19 cellular contexts compared by ENCODE assay signal in genomic region chr1:185355947-185356346, GRCh38. TPM values are rescaled to one million over a fixed set of nuclear protein-coding genes. Genes with fewer than 3 reads are reported as not detected.
A peak's percentile ranks its signal among the peaks of the same experiment; 100 is the strongest.
DNase-seq lines count a peak whose midpoint lies in the region; ATAC-seq, FAIRE-seq and TF ChIP-seq lines count a peak whose summit lies in the region.
"Had no signal": no experiment of that assay in that cellular context is flagged by ENCODE, and none has a peak within 500 bp of the region (broad histone marks: within the 10 kb centered on the region; RNA-seq: fewer than 3 reads in every experiment).

No MANE protein-coding gene starts in this region.

- POLR2A ChIA-PET in K562 (lab: Yijun Ruan, JAX), result no interaction called here

- 0 out of 2 replicates have a peak overlapping the region, but pooled peaks have one; percentile 3 for H2AFZ ChIP-seq in K562 (ENCODE audit: low read depth, low read length)
- H2AFZ ChIP-seq: GM23248 had no signal

- no peak overlapping the region for H3K27ac ChIP-seq in K562 (ENCODE audit: extremely low read depth, low read depth, low read length)
- H3K27ac ChIP-seq: GM23248, HL-60 had no signal

- H3K27me3 ChIP-seq in K562 (ENCODE audit: control insufficient read depth in 2 of 2, insufficient read depth in 2 of 2, low read length in 2 of 2), result peaks cover 0 to 4% of the 10 kb centered on the region in 2 experiments; a peak in 1 of 5 replicates
- H3K27me3 ChIP-seq: BE2C had no signal

- H3K4me3 ChIP-seq in K562, result no peak overlapping the region
- H3K4me3 ChIP-seq: GM23248 had no signal

- FAIRE-seq in K562 (lab: Jason Lieb, UNC), result no peak
- FAIRE-seq: GM12892, GM18507, H54 had no signal

- TF ChIP-seq RAD21 in K562 (CRISPR knock-in tag; conservative IDR thresholded peaks at IDR 0.05 in 1 of 2, IDR thresholded peaks at IDR 0.05 in 1 of 2), result no peak

- H3K9me1 ChIP-seq in K562 (ENCODE audit: control insufficient read depth, insufficient read depth, low read length), result no peaks in the 10 kb centered on the region

- CTCF ChIA-PET in K562 (lab: Yijun Ruan, JAX; ENCODE audit: low intra/inter-chr PET ratio), result interaction anchor here (0.6 kb wide), 1 partner anchor 44 kb away, joined by 3 read pairs; no protein-coding TSS in a partner anchor

- H4K20me1 ChIP-seq in K562 (replicated peaks; ENCODE audit: control insufficient read depth, insufficient read depth, low read length), result no peaks in the 10 kb centered on the region

- no peak for ATAC-seq in K562
- ATAC-seq in sciatic nerve, result no peak
- no peak for ATAC-seq in HG02840 (IDR thresholded peaks at IDR 0.05; ENCODE audit: low FRiP score, unreplicated experiment)

- no peak for TF ChIP-seq POLR2A in K562 (conservative IDR thresholded peaks at IDR 0.05)

- intact Hi-C loops in K562 (cut with micrococcal nuclease), result no loop called here
- intact Hi-C loops in sciatic nerve (cut with DNase I), result no loop called here

- H3K9ac ChIP-seq in K562 (ENCODE audit: insufficient read depth in 1 of 2, low read depth in 2 of 2, low read length in 2 of 2), result no peak overlapping the region
- H3K9ac ChIP-seq: GM23248 had no signal

- in situ Hi-C loops in K562 (cut with MboI), result no loop called here

- DNase-seq in EH (ENCODE audit: low read depth) (peak; percentile 4), LHCN-M2 (ENCODE audit: low read depth) (peak; percentile 6), K562 (ENCODE audit: extremely low read depth in 1 of 4, low spot score in 3 of 4) (no peak), sciatic nerve (ENCODE audit: low spot score) (no peak), SIG-M5 treated with dmso at 0.1 percent for 504 hours (lab: John Stamatoyannopoulos, UW; ENCODE audit: unreplicated experiment) (no peak)
- DNase-seq: BE2C; C1 segment of cervical spinal cord; CD4-positive, CD25-positive, alpha-beta regulatory T cell; CD8-positive, alpha-beta memory T cell; COR-L47; GDM1; GM23248; HCEC 1CT; IMR-90 had no signal

- WGBS in K562 (ENCODE audit: insufficient coverage, low coverage, missing lambda C conversion rate), result 8% methylated on average over 2 of the region's 2 CpGs

- TF ChIP-seq EP300 in K562 (IDR thresholded peaks at IDR 0.05; ENCODE audit: low read length), result no peak

- H3K36me3 ChIP-seq in K562 (ENCODE audit: control insufficient read depth, insufficient read depth, low read length), result no peaks in the 10 kb centered on the region
- H3K36me3 ChIP-seq: BE2C had no signal

- H3K4me1 ChIP-seq in K562 (replicated peaks in 1 of 2; ENCODE audit: control insufficient read depth in 2 of 2, insufficient read depth in 2 of 2, low read length in 2 of 2), result no peaks in the 10 kb centered on the region
- H3K4me1 ChIP-seq: BE2C had no signal

- H3K79me2 ChIP-seq in K562 (ENCODE audit: control insufficient read depth, insufficient read depth, low read length), result no peaks in the 10 kb centered on the region

- H3K4me2 ChIP-seq in K562 (ENCODE audit: insufficient read depth, low read length), result no peak overlapping the region

- no TSS peak for BruUV-seq in K562 (replicated peaks; lab: Mats Ljungman, UMichigan)

- no peak for TF ChIP-seq CTCF in K562 (IDR thresholded peaks at IDR 0.05 in 2 of 3, conservative IDR thresholded peaks at IDR 0.05 in 1 of 3; ENCODE audit: insufficient read depth in 2 of 3, low read depth in 1 of 3, low read length in 3 of 3)

- no peaks in the 10 kb centered on the region for H3K9me3 ChIP-seq in K562 (replicated peaks; ENCODE audit: control insufficient read depth, insufficient read depth, low read depth, low read length)
- H3K9me3 ChIP-seq: BE2C had no signal

TF ChIP-seq in K562, 482 proteins besides CTCF, POLR2A, EP300 and RAD21:
- no peak for TF ChIP-seq RERE (CRISPR knock-in tag; IDR thresholded peaks at IDR 0.05; ENCODE audit: borderline replicate concordance)
- no peak for TF ChIP-seq ZNF444 (CRISPR knock-in tag; IDR thresholded peaks at IDR 0.05)

RNA-seq across cellular contexts. Expression of gene IVNS1ABP, which starts 38.9 kb away (rescaled TPM):
- total RNA-seq in LHCN-M2 (2014; rRNA removed), result 73.6 and 85.0 TPM in 2 replicates
- polyA plus RNA-seq in LHCN-M2 (2012), result 25.0 TPM
- total RNA-seq in K562 (2011; cell fraction: chromatin; rRNA removed; ENCODE audit: low replicate concordance), result 173 and 433 TPM in 2 replicates
- 69.9 and 88.0 TPM in 2 replicates for total RNA-seq in K562 (2011; cell fraction: nucleolus; rRNA removed)
- total RNA-seq in K562 (2011; cell fraction: nucleoplasm; rRNA removed), result 156 and 175 TPM in 2 replicates
- 50.1 and 55.0 TPM in 2 replicates for total RNA-seq in K562 (2014; rRNA removed)
- 98.4 and 106 TPM in 2 replicates for total RNA-seq in K562 (2014; rRNA removed; fragmentation: Illumina TruSeq; extraction: Trizol)
- 77.7 and 79.5 TPM in 2 replicates for total RNA-seq in K562 (2015; rRNA removed; fragmentation: Illumina TruSeq; extraction: Trizol)
- 83.1 and 83.2 TPM in 2 replicates for total RNA-seq in K562 (2021)
- polyA plus RNA-seq in K562 (2011; rRNA removed), result 126 and 128 TPM in 2 replicates
- 19.6 and 49.4 TPM in 2 replicates for polyA plus RNA-seq in K562 (2011; cell fraction: cytosol; rRNA removed)
- 310 and 362 TPM in 2 replicates for polyA plus RNA-seq in K562 (2011; cell fraction: nucleus; rRNA removed)
- 30.0 and 50.2 TPM in 2 replicates for polyA plus RNA-seq in K562 (2012)
- 62.7 and 68.0 TPM in 2 replicates for polyA plus RNA-seq in K562 (2014; fragmentation: Illumina TruSeq; extraction: Trizol)
- polyA plus RNA-seq in K562 (2014; fragmentation: Nextera tagmentation; extraction: Ambion mirVana), result 10 to 100 TPM; 30.6 to 77.7 TPM
- 57.4 and 61.2 TPM in 2 replicates for polyA plus RNA-seq in K562 (2014; rRNA removed)
- polyA minus RNA-seq in K562 (2011; rRNA and poly(A)+ RNA removed), result 163 and 190 TPM in 2 replicates
- polyA minus RNA-seq in K562 (2011; cell fraction: cytosol; rRNA and poly(A)+ RNA removed), result 32.6 and 42.3 TPM in 2 replicates
- polyA minus RNA-seq in K562 (2011; cell fraction: nucleus; rRNA and poly(A)+ RNA removed), result 289 and 483 TPM in 2 replicates
- 138 TPM for total RNA-seq in sciatic nerve

Comparison
In these comparisons a context has a peak if more than half of its experiments do, and no peak if none do; other contexts are left out.
1. DNase-seq: peak in EH (single experiment) and LHCN-M2 (single experiment); none in K562 (0 of 4), sciatic nerve (single experiment) and SIG-M5 treated with dmso at 0.1 percent for 504 hours (single experiment).